ENCODE assay signal across 9 cellular contexts in genomic region chr6:88238065-88238464, GRCh38.
DNase-seq lines count a peak whose midpoint lies in the region; ATAC-seq and TF ChIP-seq lines count a peak whose summit lies in the region.
"Had no signal": no experiment of that assay in that cellular context is flagged by ENCODE, and none has a peak within 500 bp of the region (broad histone marks: within the 10 kb centered on the region; RNA-seq: fewer than 3 reads in every experiment).

No MANE protein-coding gene starts in this region.

- no peak for TF ChIP-seq EP300 in sigmoid colon (IDR thresholded peaks at IDR 0.05)

- DNase-seq in AG09309 (ENCODE audit: low read depth) = no peak
- DNase-seq in HK-2 (ENCODE audit: unreplicated experiment) = peak; percentile 3
- peak; percentile 0 to 55 for DNase-seq in cardiac fibroblast (ENCODE audit: low read depth in 2 of 2)
- DNase-seq in sigmoid colon = no peak
- no peak for DNase-seq in CD14-positive monocyte (ENCODE audit: low spot score)
- DNase-seq in NCI-H187 treated with DMSO at 0.1 percent for 48 hours (lab: John Stamatoyannopoulos, UW) = no peak
- DNase-seq in SKM-1 treated with dmso at 0.1 percent for 144 hours (lab: John Stamatoyannopoulos, UW; ENCODE audit: unreplicated experiment) = no peak
- DNase-seq: right cardiac atrium had no signal

- peaks cover 1 to 6% (median 2%) of the 10 kb centered on the region in 3 donors for H3K27me3 Mint-ChIP-seq in CD14-positive monocyte (ENCODE audit: low read depth in 3 of 3)

- H3K4me1 ChIP-seq in sigmoid colon = peaks cover 0 to 6% (median 0%) of the 10 kb centered on the region in 4 donors

- H3K27me3 ChIP-seq in sigmoid colon = no peaks in the 10 kb centered on the region

- no peaks in the 10 kb centered on the region for H3K9me3 ChIP-seq in sigmoid colon

- TF ChIP-seq POLR2A in sigmoid colon (IDR thresholded peaks at IDR 0.05) = no peak

- H3K27ac ChIP-seq in sigmoid colon = no peak overlapping the region

- no peaks in the 10 kb centered on the region for H3K36me3 Mint-ChIP-seq in CD14-positive monocyte

- TF ChIP-seq CTCF in AG09309 (IDR thresholded peaks at IDR 0.05; ENCODE audit: control insufficient read depth, insufficient read depth, low read depth, low read length, missing control alignments) = peak; percentile 2
- TF ChIP-seq CTCF in cardiac fibroblast (IDR thresholded peaks at IDR 0.05; ENCODE audit: low read depth, low read length) = peak; percentile 46
- TF ChIP-seq CTCF in sigmoid colon (IDR thresholded peaks at IDR 0.05) = peak in 3 of 4 experiments; percentile 35 to 52 (median 42)
- no peak for TF ChIP-seq CTCF in CD14-positive monocyte (IDR thresholded peaks at IDR 0.05)

- no peak overlapping the region for H3K4me3 Mint-ChIP-seq in CD14-positive monocyte

- no peak overlapping the region for H3K4me3 ChIP-seq in AG09309 (ENCODE audit: control insufficient read depth, low read depth, low read length)
- no peak overlapping the region for H3K4me3 ChIP-seq in cardiac fibroblast (replicated peaks in 1 of 2; ENCODE audit: low read depth in 2 of 2, low read length in 2 of 2)
- no peak overlapping the region for H3K4me3 ChIP-seq in sigmoid colon

- H3K9me3 Mint-ChIP-seq in CD14-positive monocyte = peaks cover 2 to 16% (median 7%) of the 10 kb centered on the region in 7 donors

- WGBS in sigmoid colon, 2 donors = 27 to 29% methylated on average over 1 of the region's 1 CpG

- intact Hi-C loops in sigmoid colon (cut with DNase I) (no loop called here), CD14-positive monocyte (cut with micrococcal nuclease) (no loop called here)

- no peak overlapping the region for H3K27ac Mint-ChIP-seq in CD14-positive monocyte

- peak; percentile 49 for ATAC-seq in GM18519 (IDR thresholded peaks at IDR 0.05; ENCODE audit: low FRiP score, unreplicated experiment)

- no peaks in the 10 kb centered on the region for H3K4me1 Mint-ChIP-seq in CD14-positive monocyte

- H3K36me3 ChIP-seq in sigmoid colon = no peaks in the 10 kb centered on the region

Comparison
In these comparisons a context has a peak if more than half of its experiments do, and no peak if none do; other contexts are left out.
1. DNase-seq: peak in HK-2 (single experiment) and cardiac fibroblast (2 of 2); none in AG09309 (single experiment), sigmoid colon (single experiment), CD14-positive monocyte (single experiment), NCI-H187 treated with DMSO at 0.1 percent for 48 hours (single experiment) and SKM-1 treated with dmso at 0.1 percent for 144 hours (single experiment).